Comparison of ENCODE assay signal across 1 cellular context in genomic region chr4:156676116-156676851, GRCh38.
TF ChIP-seq lines count a peak whose summit lies in the region.

No MANE protein-coding gene starts in this region.

TF ChIP-seq in IMR-90, 13 proteins besides CTCF, POLR2A, EP300 and RAD21 (continued from another document):
- TF ChIP-seq NFE2L2 (IDR thresholded peaks at IDR 0.05; ENCODE audit: low read depth, low read length) (peak; percentile 71), MAZ (IDR thresholded peaks at IDR 0.05; ENCODE audit: borderline replicate concordance, low read depth, low read length) (no peak)
